9 cellular contexts compared by ENCODE assay signal in genomic region chr9:136226680-136227410, GRCh38. TPM values are rescaled to one million over a fixed set of nuclear protein-coding genes. Genes with fewer than 3 reads are reported as not detected.
"Had no signal": no experiment of that assay in that cellular context is flagged by ENCODE, and none has a peak within 500 bp of the region (broad histone marks: within the 10 kb centered on the region; RNA-seq: fewer than 3 reads in every experiment).

No MANE protein-coding gene starts in this region.

- H3K27ac Mint-ChIP-seq: activated naive CD4-positive, alpha-beta T cell treated with anti-CD3 and anti-CD28 coated beads, Interleukin-2, amount 50 U/mL, for 24 hours had no signal

- H3K9me3 ChIP-seq: gastrocnemius medialis, left ventricle myocardium inferior, pancreas had no signal

- ATAC-seq: gastrocnemius medialis had no signal

- H3K4me3 Mint-ChIP-seq: activated naive CD4-positive, alpha-beta T cell treated with anti-CD3 and anti-CD28 coated beads, Interleukin-2, amount 50 U/mL, for 24 hours; neural crest cell; stimulated activated naive CD8-positive, alpha-beta T cell treated with anti-CD3 and anti-CD28 coated beads, Interleukin-15, Interleukin-2, amounts not matched to agents 100 ng/mL and 50 ng/mL, for 24 hours had no signal

- H3K4me1 Mint-ChIP-seq: neural crest cell had no signal

- FAIRE-seq: kidney, pancreas had no signal

- H3K27me3 ChIP-seq: gastrocnemius medialis, pancreas had no signal

- H3K4me1 ChIP-seq: gastrocnemius medialis, left ventricle myocardium inferior, pancreas had no signal

- DNase-seq: gastrocnemius medialis, kidney had no signal

- H3K27ac ChIP-seq: coronary artery, gastrocnemius medialis, left ventricle myocardium inferior, pancreas had no signal

- H3K27me3 Mint-ChIP-seq: activated naive CD4-positive, alpha-beta T cell treated with anti-CD3 and anti-CD28 coated beads, Interleukin-2, amount 50 U/mL, for 24 hours; stimulated activated naive CD8-positive, alpha-beta T cell treated with anti-CD3 and anti-CD28 coated beads, Interleukin-15, Interleukin-2, amounts not matched to agents 100 ng/mL and 50 ng/mL, for 24 hours had no signal

- H3K4me3 ChIP-seq: coronary artery, gastrocnemius medialis, left ventricle myocardium inferior, pancreas had no signal

- H3K9me3 Mint-ChIP-seq: activated naive CD4-positive, alpha-beta T cell treated with anti-CD3 and anti-CD28 coated beads, Interleukin-2, amount 50 U/mL, for 24 hours; neural crest cell; stimulated activated naive CD8-positive, alpha-beta T cell treated with anti-CD3 and anti-CD28 coated beads, Interleukin-15, Interleukin-2, amounts not matched to agents 100 ng/mL and 50 ng/mL, for 24 hours had no signal

RNA-seq across cellular contexts. Expression of gene LHX3, which starts 21.9 kb away (rescaled TPM):
- total RNA-seq: gastrocnemius medialis, kidney, left ventricle myocardium inferior, pancreas, ureter had no signal
- polyA plus RNA-seq: pancreas had no signal
